8 cellular contexts compared by ENCODE assay signal in the genomic region with DNA sequence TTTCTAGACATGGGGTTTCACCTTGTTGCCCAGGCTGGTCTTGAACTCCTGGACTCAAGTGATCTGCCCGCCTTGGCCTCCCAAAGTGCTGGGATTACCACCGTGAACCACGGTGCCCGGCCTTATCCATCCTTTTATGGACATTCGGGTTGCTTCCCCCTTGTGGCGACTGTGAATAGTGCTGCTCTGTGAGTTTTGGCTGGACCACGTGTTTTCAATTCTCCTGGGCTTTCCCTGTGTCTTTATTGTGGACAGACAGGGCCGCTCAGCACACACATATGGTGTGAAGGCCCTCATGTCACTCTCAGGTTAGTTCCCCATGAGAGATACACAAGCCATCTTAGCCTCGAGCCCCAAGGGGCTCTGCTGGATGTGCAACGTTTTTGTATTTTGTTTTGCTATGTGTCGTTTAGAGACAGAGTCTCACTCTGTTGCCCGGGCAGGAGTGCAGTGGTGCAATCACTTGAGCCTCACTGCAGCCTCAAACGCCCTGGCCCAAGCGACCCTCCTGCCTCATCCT. TPM values are rescaled to one million over a fixed set of nuclear protein-coding genes. Genes with fewer than 3 reads are reported as not detected.
DNase-seq lines count a peak whose midpoint lies in the region; ATAC-seq and TF ChIP-seq lines count a peak whose summit lies in the region.

No MANE protein-coding gene starts in this region.

- peak overlapping the region; percentile 80 for H3K18ac ChIP-seq in neuronal stem cell (ENCODE audit: low read length)

- no peak overlapping the region for H3K23ac ChIP-seq in neuronal stem cell (ENCODE audit: low read depth, low read length, poor library complexity)

- BruUV-seq in Panc1 (replicated peaks; lab: Mats Ljungman, UMichigan), result no TSS peak

- no peaks in the 10 kb centered on the region for H3K27me3 Mint-ChIP-seq in stimulated activated naive CD8-positive, alpha-beta T cell treated with anti-CD3 and anti-CD28 coated beads, Interleukin-15, amount 100 ng/mL, for 72 hours

- no peaks in the 10 kb centered on the region for H3K27me3 ChIP-seq in KMS-11 (ENCODE audit: insufficient read depth, low read depth)
- no peaks in the 10 kb centered on the region for H3K27me3 ChIP-seq in Panc1 (ENCODE audit: control insufficient read depth, insufficient read depth, low read length)
- no peaks in the 10 kb centered on the region for H3K27me3 ChIP-seq in neuronal stem cell (ENCODE audit: control insufficient read depth in 3 of 3, insufficient read depth in 3 of 3, low read depth in 1 of 3, low read length in 3 of 3)

- H4K8ac ChIP-seq in neuronal stem cell (ENCODE audit: low read depth, low read length), result no peak overlapping the region

- H3K4me3 Mint-ChIP-seq in stimulated activated naive CD8-positive, alpha-beta T cell treated with anti-CD3 and anti-CD28 coated beads, Interleukin-15, amount 100 ng/mL, for 72 hours, result peak overlapping the region in 1 of 2 donors; percentile 49

- no CpG with 5 or more reads among the region's 14 CpGs for WGBS in neuronal stem cell (ENCODE audit: extremely low coverage in 2 of 2, insufficient read length in 2 of 2, insufficient replicate concordance in 1 of 2), 2 donors

- no peaks in the 10 kb centered on the region for H4K20me1 ChIP-seq in KMS-11 (ENCODE audit: insufficient read depth)

- H3K27ac ChIP-seq in KMS-11 (no peak overlapping the region), Panc1 (ENCODE audit: low read length) (no peak overlapping the region), neuronal stem cell (replicated peaks; ENCODE audit: low read length) (no peak overlapping the region)

- H2BK12ac ChIP-seq in neuronal stem cell (ENCODE audit: low read length), result no peak overlapping the region

- no peaks in the 10 kb centered on the region for H3K79me1 ChIP-seq in neuronal stem cell (ENCODE audit: low read depth, low read length)

- no peak overlapping the region for H3K4ac ChIP-seq in neuronal stem cell (ENCODE audit: low read length)

- H2BK15ac ChIP-seq in neuronal stem cell (ENCODE audit: low read length), result no peak overlapping the region

- CTCF ChIA-PET in Panc1 (lab: Charles Lee), result interaction anchor here (0.7 kb wide), 2 partner anchors 24 to 214 kb away, joined by 6 to 7 read pairs; no protein-coding TSS in a partner anchor

- TF ChIP-seq CTCF in KMS-11 (conservative IDR thresholded peaks at IDR 0.05; ENCODE audit: low read depth, low read length) (peak; percentile 80), Panc1 (IDR thresholded peaks at IDR 0.05) (peak; percentile 83), fibroblast of mammary gland (conservative IDR thresholded peaks at IDR 0.05; ENCODE audit: control insufficient read depth, insufficient read depth, low read depth, low read length) (peak; percentile 92)

- H3K9ac ChIP-seq in KMS-11, result no peak overlapping the region
- H3K9ac ChIP-seq in neuronal stem cell (ENCODE audit: low read depth, low read length, poor library complexity), result no peak overlapping the region

- peak in 13 of 14 donors; percentile 5 to 51 (median 33) for DNase-seq in C1 segment of cervical spinal cord (lab: John Stamatoyannopoulos, UW)
- DNase-seq in Panc1 (ENCODE audit: low read depth, low spot score), result peak; percentile 72
- peak; percentile 87 to 88 for DNase-seq in activated T-cell treated with anti-CD3 and anti-CD28 coated beads, Interleukin-2, amount 50 U/mL, for 48 hours
- peak; percentile 88 for DNase-seq in fibroblast of mammary gland (ENCODE audit: low read depth)
- DNase-seq in neuronal stem cell (ENCODE audit: low spot score), result peak; percentile 78
- peak; percentile 67 to 81 for DNase-seq in stimulated activated naive CD8-positive, alpha-beta T cell treated with anti-CD3 and anti-CD28 coated beads, Interleukin-15, amount 100 ng/mL, for 72 hours

- no peaks in the 10 kb centered on the region for H3K79me2 ChIP-seq in KMS-11 (ENCODE audit: insufficient read depth, low read depth)

- peak overlapping the region; percentile 52; the same call in 1 of the 2 replicates for H2AFZ ChIP-seq in KMS-11 (ENCODE audit: low read depth)
- peak overlapping the region; percentile 57 for H2AFZ ChIP-seq in neuronal stem cell (ENCODE audit: low read length)

- H3K4me1 ChIP-seq in KMS-11 (ENCODE audit: low read depth, poor library complexity, severe bottlenecking) (peaks cover under 1% of the 10 kb centered on the region), Panc1 (ENCODE audit: control insufficient read depth, insufficient read depth, low read length) (no peaks in the 10 kb centered on the region), neuronal stem cell (ENCODE audit: control insufficient read depth in 2 of 2, insufficient read depth in 1 of 2, low read depth in 1 of 2, low read length in 2 of 2) (no peaks in the 10 kb centered on the region)

- intact Hi-C loops in Panc1 (cut with micrococcal nuclease; ENCODE audit: unreplicated experiment), result no loop called here

- H4K91ac ChIP-seq in neuronal stem cell (ENCODE audit: low read depth, low read length, poor library complexity), result no peak overlapping the region

- in situ Hi-C loops in Panc1 (cut with HindIII; ENCODE audit: low pct_unique_long_range_greater_than_20kb, low sequenced_read_pairs), result no loop called here

- no peak overlapping the region for H2AK5ac ChIP-seq in neuronal stem cell (ENCODE audit: low read depth, low read length)

- H3K14ac ChIP-seq in neuronal stem cell (ENCODE audit: low read length), result no peak overlapping the region

- POLR2A ChIA-PET in Panc1 (lab: Charles Lee), result no interaction called here

- H2BK5ac ChIP-seq in neuronal stem cell (ENCODE audit: low read length), result no peak overlapping the region

- no peaks in the 10 kb centered on the region for H3K9me3 ChIP-seq in Panc1 (ENCODE audit: control insufficient read depth, insufficient read depth, low read depth, low read length)
- no peaks in the 10 kb centered on the region for H3K9me3 ChIP-seq in neuronal stem cell (replicated peaks in 1 of 2; ENCODE audit: control insufficient read depth in 2 of 2, insufficient read depth in 1 of 2, low read depth in 1 of 2, low read length in 2 of 2)

- no peak overlapping the region for H2BK120ac ChIP-seq in neuronal stem cell (ENCODE audit: low read depth, low read length)

- H3K27ac Mint-ChIP-seq in stimulated activated naive CD8-positive, alpha-beta T cell treated with anti-CD3 and anti-CD28 coated beads, Interleukin-15, amount 100 ng/mL, for 72 hours, result peak overlapping the region in 1 of 2 donors; percentile 80

- H3K36me3 ChIP-seq in KMS-11 (ENCODE audit: insufficient read depth) (no peaks in the 10 kb centered on the region), Panc1 (ENCODE audit: control insufficient read depth, insufficient read depth, low read length) (no peaks in the 10 kb centered on the region), neuronal stem cell (replicated peaks in 1 of 2; ENCODE audit: control insufficient read depth in 2 of 2, insufficient read depth in 2 of 2, low read length in 2 of 2) (peaks cover 5 to 28% of the 10 kb centered on the region in 2 donors)

- no peaks in the 10 kb centered on the region for H3K9me3 Mint-ChIP-seq in stimulated activated naive CD8-positive, alpha-beta T cell treated with anti-CD3 and anti-CD28 coated beads, Interleukin-15, amount 100 ng/mL, for 72 hours

- H3K4me2 ChIP-seq in KMS-11, result peak overlapping the region; percentile 6; the same call in 1 of the 2 replicates
- H3K4me2 ChIP-seq in neuronal stem cell (ENCODE audit: insufficient read depth, low read length, poor library complexity, severe bottlenecking), result no peak overlapping the region

- H3K4me3 ChIP-seq in KMS-11 (IDR thresholded peaks at IDR 0.05; ENCODE audit: insufficient read depth, low read depth, low read length), result no peak overlapping the region
- no peak overlapping the region for H3K4me3 ChIP-seq in Panc1 (ENCODE audit: low read depth in 2 of 2, low read length in 2 of 2)
- no peak overlapping the region for H3K4me3 ChIP-seq in fibroblast of mammary gland (ENCODE audit: control insufficient read depth, low read depth, low read length)
- no peak overlapping the region for H3K4me3 ChIP-seq in neuronal stem cell (ENCODE audit: low read length in 2 of 2)

- peak; percentile 73 for ATAC-seq in GM19372 (IDR thresholded peaks at IDR 0.05; ENCODE audit: low read depth, unreplicated experiment)
- ATAC-seq in Panc1, result peak; percentile 92
- peak; percentile 84 for ATAC-seq in stimulated activated naive CD8-positive, alpha-beta T cell treated with anti-CD3 and anti-CD28 coated beads, Interleukin-15, amount 100 ng/mL, for 72 hours

- peaks cover 50% of the 10 kb centered on the region for H3K4me1 Mint-ChIP-seq in stimulated activated naive CD8-positive, alpha-beta T cell treated with anti-CD3 and anti-CD28 coated beads, Interleukin-15, amount 100 ng/mL, for 72 hours

RNA-seq across cellular contexts. Expression of a gene that starts 40.5 kb away (rescaled TPM):
- total RNA-seq in Panc1 (2021; ENCODE audit: unreplicated experiment), result 38.0 TPM
- polyA plus RNA-seq in Panc1 (2012; ENCODE audit: insufficient read length), result 37.7 TPM
- polyA plus RNA-seq in neuronal stem cell (2013, experiment 1 of 2), result 17.0 TPM
- 17.6 TPM for polyA plus RNA-seq in neuronal stem cell (2013, experiment 2 of 2)

RNA-seq across cellular contexts. Expression of a gene that starts 40.8 kb away (rescaled TPM):
- 41.5 TPM for total RNA-seq in Panc1 (2021; ENCODE audit: unreplicated experiment)
- polyA plus RNA-seq in Panc1 (2012; ENCODE audit: insufficient read length), result 38.4 TPM
- 53.3 TPM for polyA plus RNA-seq in neuronal stem cell (2013, experiment 1 of 2)
- 55.9 TPM for polyA plus RNA-seq in neuronal stem cell (2013, experiment 2 of 2)

RNA-seq across cellular contexts. Expression of a gene that starts 44.3 kb away (rescaled TPM):
- total RNA-seq in Panc1 (2021; ENCODE audit: unreplicated experiment), result 99.6 TPM
- polyA plus RNA-seq in Panc1 (2012; ENCODE audit: insufficient read length), result 56.1 TPM
- polyA plus RNA-seq in neuronal stem cell (2013, experiment 1 of 2), result 59.3 TPM
- 61.3 TPM for polyA plus RNA-seq in neuronal stem cell (2013, experiment 2 of 2)

Comparison
In these comparisons a context has a peak if more than half of its experiments do, and no peak if none do; other contexts are left out.
1. DNase-seq: peak in every context shown above with its lines; median percentile 88 in fibroblast of mammary gland; 88 in activated T-cell treated with anti-CD3 and anti-CD28 coated beads, Interleukin-2, amount 50 U/mL, for 48 hours; 78 in neuronal stem cell; 74 in stimulated activated naive CD8-positive, alpha-beta T cell treated with anti-CD3 and anti-CD28 coated beads, Interleukin-15, amount 100 ng/mL, for 72 hours; 72 in Panc1; 33 in C1 segment of cervical spinal cord.